1 cellular context compared by ENCODE assay signal in the genomic region with DNA sequence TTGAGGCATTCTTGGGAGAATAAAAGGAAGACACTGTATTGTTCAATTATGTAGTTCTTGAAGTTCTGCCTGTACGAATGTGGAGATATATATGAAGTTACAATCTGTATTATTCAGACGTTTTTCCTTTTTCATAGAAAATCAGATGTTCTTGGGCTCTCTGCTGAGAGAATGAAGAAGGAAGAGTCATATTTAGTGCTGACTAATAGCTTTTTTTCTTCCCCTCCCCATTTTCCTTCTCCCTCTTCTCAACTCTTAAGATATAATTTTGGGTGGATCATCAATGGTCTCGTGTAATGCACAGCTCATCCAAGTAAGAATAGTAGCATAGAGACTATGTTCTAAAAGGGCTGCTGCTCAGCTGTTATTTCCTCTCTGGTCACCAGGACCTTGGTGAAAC.
TF ChIP-seq lines count a peak whose summit lies in the region.

No MANE protein-coding gene starts in this region.

TF ChIP-seq in K562, 482 proteins besides CTCF, POLR2A, EP300 and RAD21 (continued from another document):
- peak; percentile 9; the same call in 1 of the 2 replicates for TF ChIP-seq C11orf30 (IDR thresholded peaks at IDR 0.05; ENCODE audit: low read depth)
